In the genomic region with DNA sequence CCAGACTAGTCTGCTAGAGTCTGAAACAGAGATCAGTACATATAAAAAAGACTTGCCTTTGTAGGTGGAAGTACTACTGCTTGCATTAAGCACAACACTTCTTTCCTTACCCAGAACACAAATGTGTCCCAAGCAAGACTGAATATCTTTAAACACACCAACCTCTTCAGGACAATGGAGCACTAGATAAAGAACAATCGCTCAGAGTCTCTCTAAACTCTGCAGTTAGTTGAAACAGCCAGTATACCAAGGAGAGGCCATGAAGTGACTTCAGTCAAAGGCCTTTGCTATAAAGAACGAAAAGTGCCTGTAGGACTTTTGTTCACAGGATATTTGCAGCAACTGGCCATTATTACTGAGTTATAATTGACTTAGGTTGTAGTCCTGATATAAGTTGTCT, we compare ENCODE assay signal across 28 cellular contexts.
"Had no signal": no experiment of that assay in that cellular context is flagged by ENCODE, and none has a peak within 500 bp of the region (broad histone marks: within the 10 kb centered on the region; RNA-seq: fewer than 3 reads in every experiment).

No MANE protein-coding gene starts in this region.

- DNase-seq: activated CD4-positive, alpha-beta T cell treated with anti-CD3 and anti-CD28 coated beads, Interleukin-2, amount 10 ng/mL, durations not matched to agents 24 days and 14 days; activated CD4-positive, alpha-beta T cell treated with anti-CD3 and anti-CD28 coated beads, Interleukin-2, amount 50 U/mL, for 4 hours; activated CD8-positive, alpha-beta T cell treated with anti-CD3 and anti-CD28 coated beads for 36 hours; activated gamma-delta T cell; activated naive CD4-positive, alpha-beta T cell treated with Interleukin-2 at 50 U/mL for 16 hours; activated T-cell treated with anti-CD3 and anti-CD28 coated beads, Interleukin-2, amount 50 U/mL, for 24 hours; adrenal gland; body of pancreas; NCI-H1105; NCI-H1436; NCI-H1694; NCI-H1930; NCI-H2081 treated with DMSO at 0.1 percent for 48 hours; NCI-H226; NCI-H446 treated with DMSO at 0.1 percent for 48 hours; NCI-H524; PC-9; SIG-M5; T-cell; T-helper 2 cell; T-helper 9 cell; WERI-Rb-1 had no signal

- H3K36me3 ChIP-seq: adrenal gland, breast epithelium, WERI-Rb-1 had no signal

- H3K4me3 ChIP-seq: adrenal gland, body of pancreas, breast epithelium, PC-9 had no signal

- H3K36me3 Mint-ChIP-seq: T-cell had no signal

- H2AFZ ChIP-seq: PC-9 had no signal

- H3K4me2 ChIP-seq: PC-9 had no signal

- ATAC-seq: activated CD8-positive, alpha-beta T cell treated with anti-CD3 and anti-CD28 coated beads for 36 hours; activated naive CD4-positive, alpha-beta T cell treated with anti-CD3 and anti-CD28 coated beads, Interleukin-2, amount 50 U/mL, for 72 hours; body of pancreas; Right ventricle myocardium inferior; SK-N-SH treated with all-trans-retinoic acid at 6 μM for 48 hours; T-cell had no signal

- H3K4me1 Mint-ChIP-seq: activated CD4-positive, alpha-beta T cell treated with anti-CD3 and anti-CD28 coated beads, Interleukin-2, amount 10 ng/mL, durations not matched to agents 24 days and 14 days; T-cell had no signal

- H3K9me3 Mint-ChIP-seq: activated CD4-positive, alpha-beta T cell treated with anti-CD3 and anti-CD28 coated beads, Interleukin-2, amount 10 ng/mL, durations not matched to agents 24 days and 14 days; activated CD8-positive, alpha-beta T cell treated with anti-CD3 and anti-CD28 coated beads for 36 hours; activated naive CD4-positive, alpha-beta T cell treated with anti-CD3 and anti-CD28 coated beads, Interleukin-2, amount 50 U/mL, for 72 hours; activated T-cell treated with anti-CD3 and anti-CD28 coated beads, Interleukin-2, amount 50 U/mL, for 24 hours; activated T-helper 2 cell treated with anti-CD3 and anti-CD28 coated beads, Interferon-gamma antibody, Interleukin-2, Interleukin-4, amounts not matched to agents 10 μg/mL and 5 μg/mL and 100 μg/mL, durations not matched to agents 14 hours and 24 hours and 36 hours had no signal

- H3K4me1 ChIP-seq: adrenal gland, body of pancreas, breast epithelium had no signal

- H3K27ac Mint-ChIP-seq: activated CD4-positive, alpha-beta T cell treated with anti-CD3 and anti-CD28 coated beads, Interleukin-2, amount 10 ng/mL, durations not matched to agents 24 days and 14 days; activated CD8-positive, alpha-beta T cell treated with anti-CD3 and anti-CD28 coated beads for 36 hours; activated naive CD4-positive, alpha-beta T cell treated with anti-CD3 and anti-CD28 coated beads, Interleukin-2, amount 50 U/mL, for 72 hours; activated T-cell treated with anti-CD3 and anti-CD28 coated beads, Interleukin-2, amount 50 U/mL, for 24 hours; activated T-helper 2 cell treated with anti-CD3 and anti-CD28 coated beads, Interferon-gamma antibody, Interleukin-2, Interleukin-4, amounts not matched to agents 10 μg/mL and 5 μg/mL and 100 μg/mL, durations not matched to agents 14 hours and 24 hours and 36 hours; T-cell had no signal

- H3K27ac ChIP-seq: adrenal gland, body of pancreas, breast epithelium, PC-9, RWPE1, WERI-Rb-1 had no signal

- H3K27me3 Mint-ChIP-seq: T-cell had no signal

- H3K27me3 ChIP-seq: adrenal gland, body of pancreas, breast epithelium had no signal

- H3K4me3 Mint-ChIP-seq: activated CD4-positive, alpha-beta T cell treated with anti-CD3 and anti-CD28 coated beads, Interleukin-2, amount 10 ng/mL, durations not matched to agents 24 days and 14 days; activated CD8-positive, alpha-beta T cell treated with anti-CD3 and anti-CD28 coated beads for 36 hours; activated T-cell treated with anti-CD3 and anti-CD28 coated beads, Interleukin-2, amount 50 U/mL, for 24 hours; T-cell had no signal
